In genomic region chr16:73304008-73304814, GRCh38 we compare ENCODE assay signal across 16 cellular contexts.
DNase-seq lines count a peak whose midpoint lies in the region; ATAC-seq, FAIRE-seq and TF ChIP-seq lines count a peak whose summit lies in the region.
"Had no signal": no experiment of that assay in that cellular context is flagged by ENCODE, and none has a peak within 500 bp of the region (broad histone marks: within the 10 kb centered on the region; RNA-seq: fewer than 3 reads in every experiment).

No MANE protein-coding gene starts in this region.

- DNase-seq in HTR-8/SVneo (ENCODE audit: insufficient read length, low spot score) (peak; percentile 13), NCI-H526 treated with DMSO at 0.1 percent for 48 hours (lab: John Stamatoyannopoulos, UW) (peak; percentile 35), mucosa of gallbladder (ENCODE audit: low spot score) (peak; percentile 14), colonic mucosa (no peak), epidermal melanocyte (ENCODE audit: insufficient read length, low spot score) (no peak), left ventricle myocardium superior (no peak)
- no peak for DNase-seq in activated CD4-positive, CD25-positive, alpha-beta regulatory T cell (lab: John Stamatoyannopoulos, UW)
- DNase-seq: CD8-positive, alpha-beta T cell; DMS 273 treated with DMSO at 0.1 percent for 48 hours; NCI-H1092; NCI-H446 treated with DMSO at 0.1 percent for 48 hours; NCI-H82; Peyer's patch; Right ventricle myocardium superior had no signal

- no peak overlapping the region for H3K4me3 ChIP-seq in colonic mucosa
- H3K4me3 ChIP-seq: K562, Peyer's patch had no signal

- H3K9me3 ChIP-seq in colonic mucosa, result no peaks in the 10 kb centered on the region
- H3K9me3 ChIP-seq: Peyer's patch had no signal

- no peak for TF ChIP-seq CTCF in colonic mucosa (IDR thresholded peaks at IDR 0.05)

- no peak overlapping the region for H3K27ac ChIP-seq in colonic mucosa
- H3K27ac ChIP-seq: Peyer's patch had no signal

- no peak for ATAC-seq in left ventricle myocardium superior
- ATAC-seq: CD8-positive, alpha-beta T cell; HCT116; K562 had no signal

- no peaks in the 10 kb centered on the region for H3K4me1 ChIP-seq in colonic mucosa
- H3K4me1 ChIP-seq: Peyer's patch had no signal

- FAIRE-seq in HTR-8/SVneo (lab: Jason Lieb, UNC), result no peak
- FAIRE-seq: K562 had no signal

- H3K36me3 ChIP-seq in colonic mucosa, result no peaks in the 10 kb centered on the region
- H3K36me3 ChIP-seq: Peyer's patch had no signal

- intact Hi-C loops in colonic mucosa (cut with DNase I) (no loop called here), left ventricle myocardium superior (cut with micrococcal nuclease) (no loop called here)

- no peaks in the 10 kb centered on the region for H3K27me3 ChIP-seq in colonic mucosa
- H3K27me3 ChIP-seq: Peyer's patch had no signal

- H3K9ac ChIP-seq in colonic mucosa (ENCODE audit: low read depth in 2 of 2, low read length in 2 of 2), result no peak overlapping the region

Comparison
In these comparisons a context has a peak if more than half of its experiments do, and no peak if none do; other contexts are left out.
1. DNase-seq: peak in HTR-8/SVneo (single experiment), NCI-H526 treated with DMSO at 0.1 percent for 48 hours (single experiment) and mucosa of gallbladder (single experiment); none in colonic mucosa (single experiment), epidermal melanocyte (single experiment), activated CD4-positive, CD25-positive, alpha-beta regulatory T cell (0 of 4) and left ventricle myocardium superior (single experiment).